In the genomic region with DNA sequence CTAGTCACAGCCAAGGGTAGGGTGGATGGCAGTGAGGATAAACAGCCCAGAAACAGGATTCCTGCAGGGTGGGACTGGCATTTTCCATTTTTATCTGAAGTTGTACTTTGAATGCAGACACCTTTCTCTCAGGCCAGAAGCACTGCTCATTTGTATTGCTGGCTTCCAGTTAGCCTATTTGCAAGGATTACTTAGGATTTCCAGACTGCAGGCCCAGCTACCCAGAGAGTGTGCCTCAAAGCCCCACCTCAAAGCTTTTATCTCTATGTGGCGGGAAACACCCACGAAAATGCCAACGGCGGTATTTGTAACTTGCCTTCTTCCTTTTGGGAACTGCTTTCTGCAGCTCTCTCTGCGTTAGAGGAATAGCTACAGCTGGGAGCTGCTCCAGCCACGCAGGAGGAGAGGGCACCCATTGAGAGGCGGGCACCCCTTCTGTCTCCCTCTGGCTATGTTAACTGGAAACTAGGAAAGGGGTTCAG, we compare ENCODE assay signal across 8 cellular contexts.
A peak's percentile ranks its signal among the peaks of the same experiment; 100 is the strongest.
DNase-seq lines count a peak whose midpoint lies in the region; ATAC-seq and TF ChIP-seq lines count a peak whose summit lies in the region.

No MANE protein-coding gene starts in this region.

- no peak for TF ChIP-seq POLR2A in stomach (IDR thresholded peaks at IDR 0.05)

- CTCF ChIA-PET in PC-3 (lab: Charles Lee) (interaction anchor here (0.6 to 2.9 kb wide), 13 partner anchors 8 to 312 kb away, joined by 3 to 24 read pairs (median 5); no protein-coding TSS in a partner anchor), MCF 10A (lab: Yijun Ruan, JAX) (interaction anchor here (0.5 to 6.4 kb wide), 30 partner anchors 8 to 400 kb away, joined by 3 to 76 read pairs (median 5); no protein-coding TSS in a partner anchor)

- ATAC-seq in PC-3 = no peak
- no peak for ATAC-seq in GM21619 (IDR thresholded peaks at IDR 0.05; ENCODE audit: unreplicated experiment)

- peak overlapping the region; percentile 84 for H3K4me2 ChIP-seq in PC-3 (ENCODE audit: low read length)

- BruUV-seq in PC-3 (replicated peaks; lab: Mats Ljungman, UMichigan) (no TSS peak), MCF 10A (replicated peaks; lab: Mats Ljungman, UMichigan) (no TSS peak)

- H3K27me3 ChIP-seq in PC-3 (ENCODE audit: low read length) (no peaks in the 10 kb centered on the region), layer of hippocampus (ENCODE audit: control insufficient read depth, insufficient read depth, low read length) (no peaks in the 10 kb centered on the region), stomach (no peaks in the 10 kb centered on the region)

- H3K4me3 ChIP-seq in PC-3 (ENCODE audit: low read length) (peak overlapping the region; percentile 60), stomach (peak overlapping the region; percentile 37 to 49 (median 42))

- WGBS in stomach, 5 donors = 6 to 14% (median 7%) methylated on average over 7 of the region's 7 CpGs

- H3K4me1 Mint-ChIP-seq in MCF 10A (ENCODE audit: insufficient read depth, unreplicated experiment) = peaks cover 40% of the 10 kb centered on the region

- peaks cover 4% of the 10 kb centered on the region for H3F3A ChIP-seq in PC-3 (ENCODE audit: low read length, unreplicated experiment)

- H3K36me3 Mint-ChIP-seq in MCF 10A (ENCODE audit: insufficient read depth, unreplicated experiment) = peaks cover 12% of the 10 kb centered on the region

- H4K20me1 ChIP-seq in PC-3 (ENCODE audit: low read length) = no peaks in the 10 kb centered on the region

- no peak for TF ChIP-seq CTCF in PC-3 (conservative IDR thresholded peaks at IDR 0.05; ENCODE audit: low read depth, low read length)
- TF ChIP-seq CTCF in MCF 10A (IDR thresholded peaks at IDR 0.05; ENCODE audit: unreplicated experiment) = no peak
- no peak for TF ChIP-seq CTCF in stomach (IDR thresholded peaks at IDR 0.05)

- H3K27me3 Mint-ChIP-seq in MCF 10A (ENCODE audit: insufficient read depth, unreplicated experiment) = no peaks in the 10 kb centered on the region

- H3K9me3 Mint-ChIP-seq in MCF 10A (ENCODE audit: unreplicated experiment) = no peaks in the 10 kb centered on the region

- H3K27ac Mint-ChIP-seq in MCF 10A (ENCODE audit: low read depth, unreplicated experiment) = peak overlapping the region; percentile 98

- H3K27ac ChIP-seq in PC-3 (ENCODE audit: low read length) (peak overlapping the region; percentile 99), layer of hippocampus (ENCODE audit: low read depth, low read length) (peak overlapping the region; percentile 97), stomach (peak overlapping the region; percentile 86 to 96 (median 96))

- H3K4me3 Mint-ChIP-seq in MCF 10A (ENCODE audit: unreplicated experiment) = peak overlapping the region; percentile 82

- POLR2A ChIA-PET in PC-3 (lab: Charles Lee; ENCODE audit: unreplicated experiment) = interaction anchor here (0.6 to 2.3 kb wide), 12 partner anchors 8 to 347 kb away, joined by 3 to 44 read pairs (median 8); no protein-coding TSS in a partner anchor
- POLR2A ChIA-PET in MCF 10A (lab: Yijun Ruan, JAX) = interaction anchor here (0.6 to 7.1 kb wide), 27 partner anchors 9 to 1022 kb away, joined by 3 to 325 read pairs (median 6); a partner anchor contains a TSS

- peak; percentile 29 for DNase-seq in DMS 273 (lab: John Stamatoyannopoulos, UW; ENCODE audit: unreplicated experiment)
- no peak for DNase-seq in DMS 273 treated with DMSO at 0.1 percent for 48 hours (lab: John Stamatoyannopoulos, UW)
- peak; percentile 35 for DNase-seq in PC-3
- DNase-seq in MCF 10A (ENCODE audit: unreplicated experiment) = peak; percentile 55
- DNase-seq in stomach = peak; percentile 37
- DNase-seq in SHP77 (lab: John Stamatoyannopoulos, UW) = no peak

- peak overlapping the region; percentile 85 for H3K9ac ChIP-seq in PC-3 (ENCODE audit: low read length)

- H3K4me1 ChIP-seq in PC-3 (ENCODE audit: insufficient read depth, low read length) = peaks cover 45% of the 10 kb centered on the region
- H3K4me1 ChIP-seq in stomach = peaks cover 33 to 59% (median 48%) of the 10 kb centered on the region in 4 donors

- intact Hi-C loops in PC-3 (cut with micrococcal nuclease) (loop anchor here (1.0 to 2.0 kb wide), 7 partner anchors 8 to 314 kb away; no protein-coding TSS in a partner anchor), MCF 10A (cut with micrococcal nuclease) (loop anchor here (1.0 to 10.0 kb wide), 8 partner anchors 8 to 332 kb away; a partner anchor contains a TSS), stomach (cut with DNase I; ENCODE audit: low total_unique reads) (no loop called here)

- H3K36me3 ChIP-seq in PC-3 (ENCODE audit: low read depth, low read length) (no peaks in the 10 kb centered on the region), stomach (peaks cover 0 to 5% (median 0%) of the 10 kb centered on the region in 4 donors)

- H3K9me3 ChIP-seq in PC-3 (ENCODE audit: low read length) (no peaks in the 10 kb centered on the region), stomach (no peaks in the 10 kb centered on the region)

- no peak for TF ChIP-seq EP300 in stomach (IDR thresholded peaks at IDR 0.05)

- H3K9me2 ChIP-seq in PC-3 (replicated peaks; ENCODE audit: low read length) = no peaks in the 10 kb centered on the region

- H2AFZ ChIP-seq in PC-3 (ENCODE audit: low read length) = no peak overlapping the region

- H3K79me2 ChIP-seq in PC-3 (ENCODE audit: low read length) = peaks cover 14% of the 10 kb centered on the region; the same call in 1 of the 2 replicates

Comparison
In these comparisons a context has a peak if more than half of its experiments do, and no peak if none do; other contexts are left out.
1. DNase-seq: peak in DMS 273 (single experiment), PC-3 (single experiment), MCF 10A (single experiment) and stomach (single experiment); none in DMS 273 treated with DMSO at 0.1 percent for 48 hours (single experiment) and SHP77 (0 of 2).
2. Peak in every context shown above with its lines, with median percentiles within 50 percentile points of each other: H3K27ac ChIP-seq.